Comparison of ENCODE assay signal across 8 cellular contexts in the genomic region with DNA sequence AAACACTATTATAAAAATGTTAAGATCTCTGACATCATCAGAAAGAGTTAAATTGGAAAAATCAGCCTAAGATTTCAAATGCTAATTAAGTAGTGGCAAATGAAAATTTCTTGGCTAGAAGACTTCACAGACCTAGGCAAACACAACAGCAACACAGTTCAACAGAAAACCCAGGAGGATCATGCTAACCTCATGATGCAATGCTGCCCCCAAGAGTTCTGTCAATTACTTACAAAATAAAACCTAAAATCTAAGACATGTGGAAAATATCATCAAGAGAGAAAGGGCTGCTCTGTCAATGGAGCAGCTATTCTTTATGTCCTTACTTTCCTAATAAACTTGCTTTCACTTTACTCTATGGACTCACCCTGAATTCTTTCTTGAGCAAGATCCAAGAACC.
A peak's percentile ranks its signal among the peaks of the same experiment; 100 is the strongest.
DNase-seq lines count a peak whose midpoint lies in the region; ATAC-seq lines count a peak whose summit lies in the region.

No MANE protein-coding gene starts in this region.

- DNase-seq in NCI-H510A treated with DMSO at 0.1 percent for 48 hours (lab: John Stamatoyannopoulos, UW): peak; percentile 41
- DNase-seq in NCI-H510A (lab: John Stamatoyannopoulos, UW): no peak
- DNase-seq in Kasumi-1 (lab: John Stamatoyannopoulos, UW): peak; percentile 20 to 39
- peak; percentile 12 to 25 for DNase-seq in activated CD4-positive, alpha-beta T cell treated with anti-CD3 and anti-CD28 coated beads for 4 hours
- peak; percentile 38 for DNase-seq in glomerular visceral epithelial cell (ENCODE audit: extremely low spot score)
- DNase-seq in superior temporal gyrus (ENCODE audit: extremely low spot score): peak; percentile 73

- no peak for ATAC-seq in activated CD4-positive, CD25-positive, alpha-beta regulatory T cell treated with anti-CD3 and anti-CD28 coated beads, Interleukin-2, amount 50 U/mL, for 24 hours
- no peak for ATAC-seq in GM18909 (IDR thresholded peaks at IDR 0.05; ENCODE audit: poor library complexity, unreplicated experiment)
